Comparison of ENCODE assay signal across 1 cellular context in genomic region chr19:55550321-55550650, GRCh38.
TF ChIP-seq lines count a peak whose summit lies in the region.

No MANE protein-coding gene starts in this region.

TF ChIP-seq in HepG2, 621 proteins besides CTCF, POLR2A, EP300 and RAD21:
- TF ChIP-seq REPIN1 (CRISPR knock-in tag; IDR thresholded peaks at IDR 0.05; ENCODE audit: borderline replicate concordance, low read depth), result 0 out of 2 replicates have a peak, but pooled peaks have one; percentile 95
- TF ChIP-seq ZNF691 (CRISPR knock-in tag; IDR thresholded peaks at IDR 0.05; ENCODE audit: borderline replicate concordance, low read depth), result no peak
- no peak for TF ChIP-seq DNMT1 (CRISPR knock-in tag; IDR thresholded peaks at IDR 0.05)
- TF ChIP-seq ZNF687 (CRISPR knock-in tag; IDR thresholded peaks at IDR 0.05), result 0 out of 2 replicates have a peak, but pooled peaks have one; percentile 1
- 0 out of 2 replicates have a peak, but pooled peaks have one; percentile 32 for TF ChIP-seq ZNF646 (CRISPR knock-in tag; IDR thresholded peaks at IDR 0.05)
- TF ChIP-seq KLF9 (CRISPR knock-in tag; IDR thresholded peaks at IDR 0.05; ENCODE audit: low read depth), result no peak
- 0 out of 2 replicates have a peak, but pooled peaks have one; percentile 6 for TF ChIP-seq ZFX (CRISPR knock-in tag; IDR thresholded peaks at IDR 0.05; ENCODE audit: low read depth)
- no peak for TF ChIP-seq ZNF367 (CRISPR knock-in tag; IDR thresholded peaks at IDR 0.05; ENCODE audit: borderline replicate concordance)
- TF ChIP-seq ZNF770 (CRISPR knock-in tag; IDR thresholded peaks at IDR 0.05), result peak; percentile 11; the same call in 1 of the 2 replicates
- TF ChIP-seq ZMAT3 (CRISPR knock-in tag; conservative IDR thresholded peaks at IDR 0.05), result no peak
- no peak for TF ChIP-seq ZNF616 (CRISPR knock-in tag; IDR thresholded peaks at IDR 0.05; ENCODE audit: low read depth)
